Comparison of ENCODE assay signal across 1 cellular context in genomic region chr20:4978050-4978918, GRCh38.
TF ChIP-seq lines count a peak whose summit lies in the region.

No MANE protein-coding gene starts in this region.

TF ChIP-seq in GM12878, 131 proteins besides CTCF, POLR2A, EP300 and RAD21 (continued from another document):
- TF ChIP-seq MLLT1 (IDR thresholded peaks at IDR 0.05): 0 out of 2 replicates have a peak, but pooled peaks have one; percentile 34
TF ChIP-seq in GM12878: peak in this region for 1.
